Comparison of ENCODE assay signal across 8 cellular contexts in the genomic region with DNA sequence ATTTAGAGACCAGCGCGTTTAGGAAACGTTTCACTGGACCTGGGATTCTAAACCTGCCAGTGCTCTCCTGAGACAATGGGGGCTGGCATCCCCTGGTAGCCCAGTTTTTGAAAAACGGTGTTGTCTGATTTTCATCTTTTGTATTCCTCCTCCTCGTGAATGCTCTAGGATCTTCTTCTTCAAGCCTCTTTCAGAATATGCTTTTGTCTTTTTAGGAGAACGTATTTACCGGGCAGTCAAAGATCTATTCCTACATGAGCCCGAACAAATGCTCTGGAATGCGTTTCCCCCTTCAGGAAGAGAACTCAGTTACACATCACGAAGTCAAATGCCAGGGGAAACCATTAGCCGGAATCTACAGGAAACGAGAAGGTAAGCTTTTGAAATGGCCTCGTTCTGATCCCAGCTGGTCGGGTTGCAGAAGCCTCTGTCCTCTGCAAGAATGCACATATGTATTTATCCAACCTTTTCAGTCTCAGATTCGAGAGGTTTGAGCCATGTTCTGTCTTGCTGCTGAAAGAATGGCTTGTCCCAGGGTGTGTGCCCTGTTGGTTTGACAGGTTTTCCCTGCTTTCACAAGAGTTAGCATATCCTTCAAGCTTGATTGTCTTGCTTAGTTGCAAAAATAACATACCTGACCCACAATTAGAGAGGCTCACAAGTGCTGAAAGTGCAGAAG. TPM values are rescaled to one million over a fixed set of nuclear protein-coding genes. Genes with fewer than 3 reads are reported as not detected.
A peak's percentile ranks its signal among the peaks of the same experiment; 100 is the strongest.
DNase-seq lines count a peak whose midpoint lies in the region; ATAC-seq, FAIRE-seq and TF ChIP-seq lines count a peak whose summit lies in the region.

No MANE protein-coding gene starts in this region.

- H3K27me3 ChIP-seq in GM23338 (ENCODE audit: insufficient read depth) (peaks cover 20% of the 10 kb centered on the region), hepatocyte (no peaks in the 10 kb centered on the region), small intestine (ENCODE audit: control insufficient read depth in 2 of 2, insufficient read depth in 2 of 2, low read length in 2 of 2) (no peaks in the 10 kb centered on the region)

- peaks cover 39% of the 10 kb centered on the region for H3K27me3 Mint-ChIP-seq in GM23338 (ENCODE audit: insufficient read depth, low read depth, poor library complexity)
- H3K27me3 Mint-ChIP-seq in activated T-helper 2 cell treated with anti-CD3 and anti-CD28 coated beads, Interferon-gamma antibody, Interleukin-2, Interleukin-4, amounts not matched to agents 10 μg/mL and 5 μg/mL and 100 μg/mL, durations not matched to agents 14 hours and 24 hours and 36 hours (ENCODE audit: low read depth) = no peaks in the 10 kb centered on the region

- no peaks in the 10 kb centered on the region; the same call in 2 of the 3 replicates for H3K9me3 Mint-ChIP-seq in GM23338
- H3K9me3 Mint-ChIP-seq in activated T-helper 2 cell treated with anti-CD3 and anti-CD28 coated beads, Interferon-gamma antibody, Interleukin-2, Interleukin-4, amounts not matched to agents 10 μg/mL and 5 μg/mL and 100 μg/mL, durations not matched to agents 14 hours and 24 hours and 36 hours = no peaks in the 10 kb centered on the region

- H3K4me3 ChIP-seq in GM23338 (peak overlapping the region; percentile 74), hepatocyte (no peak overlapping the region), skin epidermis (peak overlapping the region; percentile 51 to 72 (median 64)), small intestine (ENCODE audit: low read depth in 1 of 2, low read length in 2 of 2) (peak overlapping the region in 1 of 2 donors; percentile 90)

- DNase-seq in GM23338 (ENCODE audit: low spot score) (no peak), hepatocyte (ENCODE audit: low spot score) (no peak), HUDEP-2 (lab: John Stamatoyannopoulos, UW; ENCODE audit: unreplicated experiment in 76 of 76) (no peak), small intestine (no peak), SHP77 (lab: John Stamatoyannopoulos, UW) (no peak)
- no peak for DNase-seq in activated T-helper 2 cell treated with anti-CD3 and anti-CD28 coated beads, Interferon-gamma antibody, Interleukin-2, Interleukin-4, amounts not matched to agents 10 μg/mL and 5 μg/mL and 100 μg/mL, durations not matched to agents 14 hours and 24 hours and 36 hours (ENCODE audit: low spot score)

- H3F3A ChIP-seq in GM23338 (replicated peaks; ENCODE audit: low read depth) = peaks cover 32% of the 10 kb centered on the region

- H3K4me3 Mint-ChIP-seq in GM23338 = peak overlapping the region; percentile 86
- peak overlapping the region; percentile 86 for H3K4me3 Mint-ChIP-seq in activated T-helper 2 cell treated with anti-CD3 and anti-CD28 coated beads, Interferon-gamma antibody, Interleukin-2, Interleukin-4, amounts not matched to agents 10 μg/mL and 5 μg/mL and 100 μg/mL, durations not matched to agents 14 hours and 24 hours and 36 hours (ENCODE audit: low read depth)

- H4K20me1 ChIP-seq in GM23338 (replicated peaks; ENCODE audit: insufficient read depth) (peaks cover 30% of the 10 kb centered on the region), hepatocyte (ENCODE audit: insufficient read depth, poor library complexity, severe bottlenecking) (peaks cover 6% of the 10 kb centered on the region)

- H2AFZ ChIP-seq in GM23338 (no peak overlapping the region), hepatocyte (no peak overlapping the region)

- peaks cover 50% of the 10 kb centered on the region for H3K36me3 Mint-ChIP-seq in GM23338 (ENCODE audit: low read depth)
- H3K36me3 Mint-ChIP-seq in activated T-helper 2 cell treated with anti-CD3 and anti-CD28 coated beads, Interferon-gamma antibody, Interleukin-2, Interleukin-4, amounts not matched to agents 10 μg/mL and 5 μg/mL and 100 μg/mL, durations not matched to agents 14 hours and 24 hours and 36 hours (ENCODE audit: low read depth) = peaks cover 50% of the 10 kb centered on the region

- TF ChIP-seq CTCF in GM23338 (conservative IDR thresholded peaks at IDR 0.05; ENCODE audit: low read depth in 2 of 2) (no peak), hepatocyte (IDR thresholded peaks at IDR 0.05; ENCODE audit: poor library complexity) (no peak)

- peak overlapping the region; percentile 82 for H3K4me2 ChIP-seq in GM23338
- H3K4me2 ChIP-seq in hepatocyte = peak overlapping the region; percentile 98

- peaks cover 19% of the 10 kb centered on the region for H3K4me1 Mint-ChIP-seq in GM23338
- H3K4me1 Mint-ChIP-seq in activated T-helper 2 cell treated with anti-CD3 and anti-CD28 coated beads, Interferon-gamma antibody, Interleukin-2, Interleukin-4, amounts not matched to agents 10 μg/mL and 5 μg/mL and 100 μg/mL, durations not matched to agents 14 hours and 24 hours and 36 hours (ENCODE audit: low read depth) = peaks cover 33% of the 10 kb centered on the region

- FAIRE-seq in small intestine (lab: Jason Lieb, UNC) = no peak

- no peak for ATAC-seq in GM23338
- no peak for ATAC-seq in HG03175 (IDR thresholded peaks at IDR 0.05; ENCODE audit: unreplicated experiment)

- H3K4me1 ChIP-seq in GM23338 (ENCODE audit: insufficient read depth) (peaks cover 12% of the 10 kb centered on the region; the same call in 1 of the 2 replicates), hepatocyte (ENCODE audit: insufficient read depth) (peaks cover 21% of the 10 kb centered on the region), small intestine (ENCODE audit: control insufficient read depth in 2 of 2, insufficient read depth in 1 of 2, low read depth in 1 of 2, low read length in 1 of 2) (peaks cover 3 to 4% of the 10 kb centered on the region in 2 donors)

- 55% methylated on average over 15 of the region's 15 CpGs for WGBS in hepatocyte (ENCODE audit: low lambda C conversion rate, missing lambda C conversion rate)
- 68 to 80% (median 72%) methylated on average over 15 of the region's 15 CpGs for WGBS in small intestine, 3 donors

- H3K79me2 ChIP-seq in GM23338 (replicated peaks; ENCODE audit: insufficient read depth) = peaks cover 38% of the 10 kb centered on the region
- peaks cover 81% of the 10 kb centered on the region for H3K79me2 ChIP-seq in hepatocyte

- H3K36me3 ChIP-seq in GM23338 (ENCODE audit: insufficient read depth) = peaks cover 15% of the 10 kb centered on the region
- no peaks in the 10 kb centered on the region for H3K36me3 ChIP-seq in hepatocyte (replicated peaks; ENCODE audit: insufficient read depth, low read depth)
- peaks cover 5 to 11% of the 10 kb centered on the region in 2 donors for H3K36me3 ChIP-seq in small intestine (ENCODE audit: control insufficient read depth in 2 of 2, insufficient read depth in 2 of 2, low read length in 2 of 2)

- H3K9me3 ChIP-seq in hepatocyte (ENCODE audit: low read depth) (no peaks in the 10 kb centered on the region), small intestine (ENCODE audit: control insufficient read depth, low read depth) (no peaks in the 10 kb centered on the region)

- H3K27ac ChIP-seq in GM23338 (ENCODE audit: low read depth) (no peak overlapping the region), hepatocyte (peak overlapping the region; percentile 85), skin epidermis (peak overlapping the region in 20 of 21 experiments; percentile 69 to 96 (median 90)), small intestine (ENCODE audit: low read depth in 1 of 2, low read length in 1 of 2) (peak overlapping the region in 1 of 2 donors; percentile 90)

- intact Hi-C loops in activated T-helper 2 cell treated with anti-CD3 and anti-CD28 coated beads, Interferon-gamma antibody, Interleukin-2, Interleukin-4, amounts not matched to agents 10 μg/mL and 5 μg/mL and 100 μg/mL, durations not matched to agents 14 hours and 24 hours and 36 hours (cut with micrococcal nuclease) = no loop called here

- no peak overlapping the region for H3K27ac Mint-ChIP-seq in GM23338
- H3K27ac Mint-ChIP-seq in activated T-helper 2 cell treated with anti-CD3 and anti-CD28 coated beads, Interferon-gamma antibody, Interleukin-2, Interleukin-4, amounts not matched to agents 10 μg/mL and 5 μg/mL and 100 μg/mL, durations not matched to agents 14 hours and 24 hours and 36 hours = peak overlapping the region; percentile 81

- H3K9me2 ChIP-seq in GM23338 (ENCODE audit: insufficient read depth) = no peaks in the 10 kb centered on the region
- H3K9me2 ChIP-seq in hepatocyte (replicated peaks; ENCODE audit: insufficient read depth) = no peaks in the 10 kb centered on the region

TF ChIP-seq in GM23338, 12 proteins besides CTCF, POLR2A, EP300 and RAD21 (continues in another document):
- no peak for TF ChIP-seq ZNF331 (CRISPR knock-in tag; IDR thresholded peaks at IDR 0.05; ENCODE audit: low read depth)

RNA-seq across cellular contexts. Expression of a gene that starts 6.6 kb away (rescaled TPM):
- 29.0 and 29.3 TPM in 2 replicates for total RNA-seq in GM23338 (2014; rRNA removed; shearing (Covaris generic))
- 12.9 and 19.0 TPM in 2 replicates for polyA plus RNA-seq in GM23338 (2016; fragmentation: Nextera tagmentation; extraction: Ambion mirVana)
- total RNA-seq in activated T-helper 2 cell treated with anti-CD3 and anti-CD28 coated beads, Interferon-gamma antibody, Interleukin-2, Interleukin-4, amounts not matched to agents 10 μg/mL and 5 μg/mL and 100 μg/mL, durations not matched to agents 14 hours and 24 hours and 36 hours = 72.7 and 74.1 TPM in 2 replicates
- 28.4 and 28.7 TPM in 2 replicates for total RNA-seq in hepatocyte
- polyA plus RNA-seq in hepatocyte = 21.9 and 24.5 TPM in 2 replicates
- polyA plus RNA-seq in small intestine = 10 to 100 TPM; 14.3 to 21.8 (median 15.4) TPM

RNA-seq across cellular contexts. Expression of a gene that starts 25.9 kb away (rescaled TPM):
- 49.1 and 49.5 TPM in 2 replicates for total RNA-seq in GM23338 (2014; rRNA removed; shearing (Covaris generic))
- polyA plus RNA-seq in GM23338 (2016; fragmentation: Nextera tagmentation; extraction: Ambion mirVana) (25.3 and 34.9 TPM in 2 replicates), hepatocyte (13.4 and 13.7 TPM in 2 replicates), small intestine (1 to 10 TPM; 5.1 to 7.0 (median 6.0) TPM)
- 51.1 and 52.2 TPM in 2 replicates for total RNA-seq in activated T-helper 2 cell treated with anti-CD3 and anti-CD28 coated beads, Interferon-gamma antibody, Interleukin-2, Interleukin-4, amounts not matched to agents 10 μg/mL and 5 μg/mL and 100 μg/mL, durations not matched to agents 14 hours and 24 hours and 36 hours
- 28.9 and 29.7 TPM in 2 replicates for total RNA-seq in hepatocyte

RNA-seq across cellular contexts. Expression of a gene that starts 45.9 kb away (rescaled TPM):
- total RNA-seq in GM23338 (2014; rRNA removed; shearing (Covaris generic)) = 0.58 and 1.4 TPM in 2 replicates
- polyA plus RNA-seq in GM23338 (2016; fragmentation: Nextera tagmentation; extraction: Ambion mirVana) (1.8 and 2.0 TPM in 2 replicates), hepatocyte (3.3 and 3.7 TPM in 2 replicates), small intestine (1 to 10 TPM in 2 of 3 donors, under 1 TPM in 1; 0.45 to 5.1 (median 2.7) TPM)
- 15.7 and 16.3 TPM in 2 replicates for total RNA-seq in activated T-helper 2 cell treated with anti-CD3 and anti-CD28 coated beads, Interferon-gamma antibody, Interleukin-2, Interleukin-4, amounts not matched to agents 10 μg/mL and 5 μg/mL and 100 μg/mL, durations not matched to agents 14 hours and 24 hours and 36 hours
- 1.6 and 2.5 TPM in 2 replicates for total RNA-seq in hepatocyte
